ENCODE assay signal across 9 cellular contexts in genomic region chr3:157103280-157103679, GRCh38. TPM values are rescaled to one million over a fixed set of nuclear protein-coding genes. Genes with fewer than 3 reads are reported as not detected.
DNase-seq lines count a peak whose midpoint lies in the region; ATAC-seq and TF ChIP-seq lines count a peak whose summit lies in the region.
"Had no signal": no experiment of that assay in that cellular context is flagged by ENCODE, and none has a peak within 500 bp of the region (broad histone marks: within the 10 kb centered on the region; RNA-seq: fewer than 3 reads in every experiment).

No MANE protein-coding gene starts in this region.

- H3K27ac ChIP-seq in DOHH2 (ENCODE audit: low read depth, low read length): peak overlapping the region; percentile 68

- H3K27ac Mint-ChIP-seq in T-helper 17 cell: peak overlapping the region; percentile 87

- H3K27me3 Mint-ChIP-seq in T-helper 17 cell: no peaks in the 10 kb centered on the region

- peaks cover 28% of the 10 kb centered on the region for H3K4me1 Mint-ChIP-seq in T-helper 17 cell

- no peaks in the 10 kb centered on the region for H3K9me2 ChIP-seq in DOHH2 (replicated peaks; ENCODE audit: control insufficient read depth, low read length)

- H3F3A ChIP-seq in DOHH2 (ENCODE audit: control insufficient read depth, insufficient read depth): peaks cover 4% of the 10 kb centered on the region; the same call in 1 of the 2 replicates

- no peaks in the 10 kb centered on the region for H3K36me3 ChIP-seq in DOHH2 (ENCODE audit: control insufficient read depth, low read length)

- peaks cover 40% of the 10 kb centered on the region for H3K4me1 ChIP-seq in DOHH2 (ENCODE audit: control insufficient read depth, low read length)

- H3K36me3 Mint-ChIP-seq in T-helper 17 cell (ENCODE audit: low read depth): no peaks in the 10 kb centered on the region

- H3K9me3 ChIP-seq in DOHH2 (ENCODE audit: control insufficient read depth, insufficient read depth, low read length) (no peaks in the 10 kb centered on the region), T-helper 17 cell (ENCODE audit: control insufficient read depth, low read length, poor library complexity, severe bottlenecking) (no peaks in the 10 kb centered on the region)

- no peak for DNase-seq in T-helper 17 cell
- no peak for DNase-seq in medulla oblongata (ENCODE audit: extremely low spot score)
- no peak for DNase-seq in NCI-H510A (lab: John Stamatoyannopoulos, UW)
- DNase-seq in inferior parietal cortex (ENCODE audit: extremely low spot score): no peak
- no peak for DNase-seq in Ammon's horn (ENCODE audit: low spot score)
- DNase-seq: stimulated activated CD4-positive, alpha-beta T cell treated with anti-CD3 and anti-CD28 coated beads, Interleukin-2, amount 100 ng/mL, for 48 hours had no signal

- no peaks in the 10 kb centered on the region for H3K27me3 ChIP-seq in DOHH2 (ENCODE audit: control insufficient read depth, low read length)

- H3K79me2 ChIP-seq in DOHH2 (ENCODE audit: control insufficient read depth, low read length): no peaks in the 10 kb centered on the region

- H4K20me1 ChIP-seq in DOHH2 (ENCODE audit: control insufficient read depth, insufficient read depth, low read depth, low read length): no peaks in the 10 kb centered on the region

- H3K4me3 ChIP-seq in DOHH2 (ENCODE audit: low read length): peak overlapping the region; percentile 60

- H3K4me2 ChIP-seq in DOHH2 (ENCODE audit: low read length): peak overlapping the region; percentile 85

- TF ChIP-seq CTCF in DOHH2 (IDR thresholded peaks at IDR 0.05; ENCODE audit: low read depth, low read length, poor library complexity, severe bottlenecking): no peak

- no peak overlapping the region for H3K4me3 Mint-ChIP-seq in T-helper 17 cell

- ATAC-seq in GM19043 (IDR thresholded peaks at IDR 0.05; ENCODE audit: low read depth, unreplicated experiment) (peak; percentile 85), HG02970 (IDR thresholded peaks at IDR 0.05; ENCODE audit: low FRiP score, unreplicated experiment) (peak; percentile 46), T-helper 17 cell (peak; percentile 28)

RNA-seq across cellular contexts. Expression of gene CCNL1, which starts 56.7 kb away (rescaled TPM):
- total RNA-seq in T-helper 17 cell: 1,000 to 10,000 TPM; 1,190 to 1,257 TPM

Comparison
In these comparisons a context has a peak if more than half of its experiments do, and no peak if none do; other contexts are left out.
1. ATAC-seq: peak in every context shown above with its lines; median percentile 85 in GM19043; 46 in HG02970; 28 in T-helper 17 cell.